1 cellular context compared by ENCODE assay signal in the genomic region with DNA sequence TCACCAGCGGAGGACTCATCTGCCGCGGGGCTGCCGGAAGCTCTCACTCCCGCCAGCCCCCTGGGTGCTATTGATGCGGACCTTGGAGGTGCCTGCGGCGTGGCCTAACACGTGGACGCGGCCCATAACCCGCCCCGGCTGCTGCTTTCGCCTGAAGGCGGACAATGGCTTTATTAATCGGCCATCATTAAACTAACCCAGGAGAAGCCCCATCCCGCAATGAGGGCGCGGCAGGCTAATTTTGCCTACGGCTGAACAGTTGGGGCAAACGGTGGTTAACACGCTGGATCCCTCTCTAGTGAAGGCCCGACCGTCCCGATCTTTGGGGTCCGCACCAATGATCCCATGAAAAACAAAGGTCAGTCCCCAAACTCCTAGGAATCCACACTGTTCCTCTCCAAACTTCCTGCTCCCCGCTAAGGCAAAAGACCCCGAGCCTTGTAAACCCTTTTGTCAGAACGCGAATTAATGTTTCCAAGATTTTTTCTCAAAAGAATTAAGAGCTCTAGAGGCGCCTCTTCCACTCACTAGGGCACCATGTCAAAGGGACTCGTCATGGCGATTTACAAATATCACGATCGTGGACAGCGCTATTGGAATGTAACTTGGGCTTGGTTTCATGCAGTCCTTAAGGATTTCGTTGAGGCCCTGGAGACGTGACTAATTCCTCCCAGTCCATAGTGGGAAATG.
TF ChIP-seq lines count a peak whose summit lies in the region.

No MANE protein-coding gene starts in this region.

TF ChIP-seq in SK-N-SH treated with all-trans-retinoic acid at 6 μM for 48 hours, 23 proteins besides CTCF, POLR2A, EP300 and RAD21 (continued from another document):
- TF ChIP-seq TCF4 (CRISPR knock-in tag; IDR thresholded peaks at IDR 0.05; ENCODE audit: borderline replicate concordance), result no peak
- TF ChIP-seq GLIS3 (CRISPR knock-in tag; IDR thresholded peaks at IDR 0.05), result no peak
- TF ChIP-seq ZNF565 (CRISPR knock-in tag; conservative IDR thresholded peaks at IDR 0.05; ENCODE audit: low read depth), result no peak
- TF ChIP-seq ESRRG (CRISPR knock-in tag; IDR thresholded peaks at IDR 0.05), result no peak
- no peak for TF ChIP-seq ISL1 (CRISPR knock-in tag; IDR thresholded peaks at IDR 0.05)
- no peak for TF ChIP-seq ZFP30 (CRISPR knock-in tag; IDR thresholded peaks at IDR 0.05)
- no peak for TF ChIP-seq SNAI2 (CRISPR knock-in tag; IDR thresholded peaks at IDR 0.05)
